ENCODE assay signal across 13 cellular contexts in genomic region chr12:19404232-19404880, GRCh38. TPM values are rescaled to one million over a fixed set of nuclear protein-coding genes. Genes with fewer than 3 reads are reported as not detected.
DNase-seq lines count a peak whose midpoint lies in the region; ATAC-seq and TF ChIP-seq lines count a peak whose summit lies in the region.
"Had no signal": no experiment of that assay in that cellular context is flagged by ENCODE, and none has a peak within 500 bp of the region (broad histone marks: within the 10 kb centered on the region; RNA-seq: fewer than 3 reads in every experiment).

No MANE protein-coding gene starts in this region.

- H3K27me3 ChIP-seq in CD8-positive, alpha-beta T cell (ENCODE audit: insufficient read depth, low read length), result no peaks in the 10 kb centered on the region
- no peaks in the 10 kb centered on the region for H3K27me3 ChIP-seq in Loucy (ENCODE audit: insufficient read depth, low read length, poor library complexity, severe bottlenecking)
- H3K27me3 ChIP-seq: esophagus muscularis mucosa had no signal

- no peaks in the 10 kb centered on the region for H3K36me3 ChIP-seq in CD8-positive, alpha-beta T cell (ENCODE audit: insufficient read depth, low read length)
- H3K36me3 ChIP-seq in Loucy (ENCODE audit: insufficient read depth, low read length), result no peaks in the 10 kb centered on the region
- H3K36me3 ChIP-seq: esophagus muscularis mucosa had no signal

- peaks cover 21% of the 10 kb centered on the region for H3K4me1 Mint-ChIP-seq in CD8-positive, alpha-beta T cell (ENCODE audit: low read depth)
- H3K4me1 Mint-ChIP-seq in nephron (peaks cover 33% of the 10 kb centered on the region), mesothelial cell of epicardium (peaks cover 11% of the 10 kb centered on the region)

- POLR2A ChIA-PET in CD8-positive, alpha-beta T cell (lab: Charles Lee), result no interaction called here

- H3K9me2 ChIP-seq in Loucy (replicated peaks; ENCODE audit: low read depth, low read length), result no peaks in the 10 kb centered on the region

- H3K27ac ChIP-seq in CD8-positive, alpha-beta T cell (ENCODE audit: low read depth, low read length), result no peak overlapping the region
- H3K27ac ChIP-seq: esophagus muscularis mucosa had no signal

- peak in 4 of 7 experiments; percentile 14 to 59 (median 18) for DNase-seq in CD8-positive, alpha-beta T cell
- DNase-seq in activated gamma-delta T cell treated with Interleukin-2 at 50 U/mL for 16 hours (peak; percentile 38), mesothelial cell of epicardium (ENCODE audit: low spot score in 2 of 2, unreplicated experiment in 2 of 2) (no peak), COLO829 (ENCODE audit: low spot score) (no peak)
- DNase-seq: activated CD4-positive, CD25-positive, alpha-beta regulatory T cell; activated effector memory CD4-positive, alpha-beta T cell treated with Interleukin-2 at 50 U/mL for 16 hours; NCI-H146; NCI-H226 had no signal

- no peak overlapping the region for H3K9ac ChIP-seq in Loucy (ENCODE audit: low read depth, low read length, poor library complexity, severe bottlenecking)

- peak overlapping the region; percentile 64 for H3K4me3 Mint-ChIP-seq in CD8-positive, alpha-beta T cell
- H3K4me3 Mint-ChIP-seq in nephron (no peak overlapping the region), mesothelial cell of epicardium (no peak overlapping the region)

- H3K9me3 Mint-ChIP-seq in CD8-positive, alpha-beta T cell, result no peaks in the 10 kb centered on the region
- H3K9me3 Mint-ChIP-seq in nephron (no peaks in the 10 kb centered on the region), mesothelial cell of epicardium (peaks cover 4% of the 10 kb centered on the region)

- peak overlapping the region; percentile 81 for H3K27ac Mint-ChIP-seq in CD8-positive, alpha-beta T cell
- H3K27ac Mint-ChIP-seq in nephron (peak overlapping the region in 2 of 3 experiments; percentile 26 to 44), mesothelial cell of epicardium (no peak overlapping the region)

- H3K4me3 ChIP-seq in CD8-positive, alpha-beta T cell (ENCODE audit: low read depth, low read length), result peak overlapping the region; percentile 1
- no peak overlapping the region for H3K4me3 ChIP-seq in Loucy (ENCODE audit: low read length, poor library complexity, severe bottlenecking)
- H3K4me3 ChIP-seq: esophagus muscularis mucosa had no signal

- no peaks in the 10 kb centered on the region for H3K9me3 ChIP-seq in CD8-positive, alpha-beta T cell (ENCODE audit: low read length)
- no peaks in the 10 kb centered on the region for H3K9me3 ChIP-seq in Loucy (ENCODE audit: insufficient read depth, low read depth, low read length)
- H3K9me3 ChIP-seq: esophagus muscularis mucosa had no signal

- TF ChIP-seq CTCF in CD8-positive, alpha-beta T cell (IDR thresholded peaks at IDR 0.05), result no peak
- TF ChIP-seq CTCF in Loucy (conservative IDR thresholded peaks at IDR 0.05; ENCODE audit: low read length) (no peak), nephron (IDR thresholded peaks at IDR 0.05; ENCODE audit: unreplicated experiment in 3 of 3) (no peak), mesothelial cell of epicardium (IDR thresholded peaks at IDR 0.05; ENCODE audit: unreplicated experiment) (no peak)

- H3K4me2 ChIP-seq in Loucy (ENCODE audit: low read depth, low read length, poor library complexity, severe bottlenecking), result no peak overlapping the region

- no peaks in the 10 kb centered on the region for H3K36me3 Mint-ChIP-seq in CD8-positive, alpha-beta T cell
- H3K36me3 Mint-ChIP-seq in nephron (ENCODE audit: low read depth) (no peaks in the 10 kb centered on the region), mesothelial cell of epicardium (no peaks in the 10 kb centered on the region)

- H3F3A ChIP-seq in Loucy (ENCODE audit: low read depth), result no peaks in the 10 kb centered on the region

- no peaks in the 10 kb centered on the region for H4K20me1 ChIP-seq in Loucy (ENCODE audit: insufficient read depth, low read length, poor library complexity, severe bottlenecking)

- H3K27me3 Mint-ChIP-seq in CD8-positive, alpha-beta T cell (ENCODE audit: low read depth), result no peaks in the 10 kb centered on the region
- H3K27me3 Mint-ChIP-seq in nephron (ENCODE audit: low read depth) (no peaks in the 10 kb centered on the region), mesothelial cell of epicardium (ENCODE audit: low read depth) (no peaks in the 10 kb centered on the region)

- peaks cover 23% of the 10 kb centered on the region for H3K4me1 ChIP-seq in CD8-positive, alpha-beta T cell (ENCODE audit: insufficient read depth, low read length)
- H3K4me1 ChIP-seq in Loucy (ENCODE audit: insufficient read depth, low read length, poor library complexity, severe bottlenecking), result no peaks in the 10 kb centered on the region

- no peaks in the 10 kb centered on the region for H3K79me2 ChIP-seq in Loucy (ENCODE audit: insufficient read depth, low read length)

- CTCF ChIA-PET in CD8-positive, alpha-beta T cell (lab: Charles Lee), result interaction anchor here (1.4 kb wide), 1 partner anchor 19 kb away, joined by 3 read pairs; no protein-coding TSS in a partner anchor

- 0 out of 2 replicates have a peak overlapping the region, but pooled peaks have one; percentile 36 for H2AFZ ChIP-seq in Loucy (ENCODE audit: low read length)

- ATAC-seq in CD8-positive, alpha-beta T cell, result peak; percentile 76
- ATAC-seq in GM21528 (IDR thresholded peaks at IDR 0.05; ENCODE audit: low FRiP score, unreplicated experiment), result no peak
- ATAC-seq in GM21576 (IDR thresholded peaks at IDR 0.05; ENCODE audit: unreplicated experiment), result no peak

- intact Hi-C loops in CD8-positive, alpha-beta T cell (cut with DNase I, micrococcal nuclease), result no loop called here

RNA-seq across cellular contexts. Expression of gene AEBP2, which starts 34.9 kb away (rescaled TPM):
- total RNA-seq in CD8-positive, alpha-beta T cell, result 10 to 100 TPM; 54.0 to 57.9 TPM
- 58.4 to 65.6 TPM (median 59.7 TPM) in 3 replicates for total RNA-seq in mesothelial cell of epicardium

Comparison
In these comparisons a context has a peak if more than half of its experiments do, and no peak if none do; other contexts are left out.
1. DNase-seq: peak in CD8-positive, alpha-beta T cell (4 of 7) and activated gamma-delta T cell treated with Interleukin-2 at 50 U/mL for 16 hours (single experiment); none in mesothelial cell of epicardium (0 of 2) and COLO829 (single experiment).